ENCODE assay signal across 15 cellular contexts in genomic region chr20:5991623-5992441, GRCh38. TPM values are rescaled to one million over a fixed set of nuclear protein-coding genes. Genes with fewer than 3 reads are reported as not detected.
A peak's percentile ranks its signal among the peaks of the same experiment; 100 is the strongest.
DNase-seq lines count a peak whose midpoint lies in the region; ATAC-seq and TF ChIP-seq lines count a peak whose summit lies in the region.
"Had no signal": no experiment of that assay in that cellular context is flagged by ENCODE, and none has a peak within 500 bp of the region (broad histone marks: within the 10 kb centered on the region; RNA-seq: fewer than 3 reads in every experiment).

No MANE protein-coding gene starts in this region.

- H3K4me3 ChIP-seq in GM23248 = no peak overlapping the region
- H3K4me3 ChIP-seq: BLaER1 treated with 17β-estradiol and CSF1 and Interleukin-3, amounts not matched to agents 10 nM and 100 nM; K562; suprapubic skin had no signal

- no peak overlapping the region for H3K4me2 ChIP-seq in GM23248 (ENCODE audit: unreplicated experiment)
- H3K4me2 ChIP-seq: BLaER1 treated with 17β-estradiol and CSF1 and Interleukin-3, amounts not matched to agents 10 nM and 100 nM had no signal

- peaks cover 17% of the 10 kb centered on the region for H3K4me1 ChIP-seq in GM23248 (ENCODE audit: insufficient read depth)

- 50% methylated on average over 2 of the region's 2 CpGs for WGBS in GM23248 (ENCODE audit: low coverage in 1 of 2, low lambda C conversion rate in 2 of 2, missing lambda C conversion rate in 2 of 2), 2 experiments

- H3K9ac ChIP-seq in GM23248 = peak overlapping the region; percentile 3; the same call in 1 of the 2 replicates
- H3K9ac ChIP-seq: BLaER1 treated with 17β-estradiol and CSF1 and Interleukin-3, amounts not matched to agents 10 nM and 100 nM had no signal

- TF ChIP-seq CTCF in chondrocyte (IDR thresholded peaks at IDR 0.05) (no peak), mesothelial cell of epicardium (IDR thresholded peaks at IDR 0.05; ENCODE audit: unreplicated experiment) (no peak)

- peak overlapping the region; percentile 10; the same call in 1 of the 2 replicates for H2AFZ ChIP-seq in GM23248

- in situ Hi-C loops in GM23248 (cut with MboI) = no loop called here

- DNase-seq in AG08395 (ENCODE audit: low spot score) (peak; percentile 8), GM23248 (peak; percentile 67), chondrocyte (ENCODE audit: low spot score) (no peak), mesothelial cell of epicardium (ENCODE audit: low spot score in 2 of 2, unreplicated experiment in 2 of 2) (no peak), hippocampal formation (lab: John Stamatoyannopoulos, UW) (no peak), nucleus accumbens (lab: John Stamatoyannopoulos, UW) (no peak)
- DNase-seq: mammary epithelial cell, NCI-H1436 had no signal

- no peaks in the 10 kb centered on the region for H4K20me1 ChIP-seq in GM23248 (ENCODE audit: insufficient read depth)

- no peaks in the 10 kb centered on the region for H3K9me2 ChIP-seq in GM23248 (ENCODE audit: insufficient read depth)

- H3K9me3 Mint-ChIP-seq in chondrocyte (ENCODE audit: low read depth) (no peaks in the 10 kb centered on the region), mesothelial cell of epicardium (no peaks in the 10 kb centered on the region)

- H3K36me3 Mint-ChIP-seq in chondrocyte (ENCODE audit: low read depth) (peaks cover 2% of the 10 kb centered on the region), mesothelial cell of epicardium (peaks cover 10% of the 10 kb centered on the region)

- ATAC-seq in HG03095 (IDR thresholded peaks at IDR 0.05; ENCODE audit: unreplicated experiment) (no peak), GM19467 (IDR thresholded peaks at IDR 0.05; ENCODE audit: unreplicated experiment) (no peak)
- ATAC-seq: activated CD4-positive, CD25-positive, alpha-beta regulatory T cell treated with anti-CD3 and anti-CD28 coated beads, Interleukin-2, amount 50 U/mL, for 24 hours; K562 had no signal

- no peaks in the 10 kb centered on the region for H3K79me2 ChIP-seq in GM23248 (ENCODE audit: insufficient read depth)

- H3F3A ChIP-seq in GM23248 (ENCODE audit: insufficient read depth) = peaks cover 14% of the 10 kb centered on the region

- no peaks in the 10 kb centered on the region for H3K27me3 Mint-ChIP-seq in chondrocyte (ENCODE audit: low read depth)
- no peaks in the 10 kb centered on the region for H3K27me3 Mint-ChIP-seq in mesothelial cell of epicardium (ENCODE audit: low read depth)

- H3K27ac Mint-ChIP-seq in chondrocyte (ENCODE audit: unreplicated experiment) (peak overlapping the region; percentile 45), mesothelial cell of epicardium (peak overlapping the region; percentile 82)

- H3K27ac ChIP-seq in GM23248 = peak overlapping the region; percentile 44
- H3K27ac ChIP-seq: BLaER1 treated with 17β-estradiol and CSF1 and Interleukin-3, amounts not matched to agents 10 nM and 100 nM; epithelial cell of prostate; suprapubic skin had no signal

- H3K36me3 ChIP-seq in GM23248 (ENCODE audit: low read depth) = no peaks in the 10 kb centered on the region

- H3K9me3 ChIP-seq in GM23248 (ENCODE audit: low read depth) = no peaks in the 10 kb centered on the region
- H3K9me3 ChIP-seq: BLaER1 treated with 17β-estradiol and CSF1 and Interleukin-3, amounts not matched to agents 10 nM and 100 nM; suprapubic skin had no signal

- H3K4me1 Mint-ChIP-seq in chondrocyte (ENCODE audit: low read depth) (no peaks in the 10 kb centered on the region), mesothelial cell of epicardium (peaks cover 5% of the 10 kb centered on the region)

- no peaks in the 10 kb centered on the region for H3K27me3 ChIP-seq in GM23248 (replicated peaks; ENCODE audit: insufficient read depth)
- H3K27me3 ChIP-seq: BLaER1 treated with 17β-estradiol and CSF1 and Interleukin-3, amounts not matched to agents 10 nM and 100 nM; suprapubic skin had no signal

- H3K4me3 Mint-ChIP-seq in chondrocyte (ENCODE audit: unreplicated experiment) = no peak overlapping the region
- H3K4me3 Mint-ChIP-seq in mesothelial cell of epicardium = no peak overlapping the region

RNA-seq across cellular contexts. Expression of gene CRLS1, which starts 14.1 kb away (rescaled TPM):
- total RNA-seq in GM23248 (2014; rRNA removed; shearing (Covaris generic)) = 50.3 and 51.0 TPM in 2 replicates
- 44.3 and 46.3 TPM in 2 replicates for polyA plus RNA-seq in GM23248 (2016; fragmentation: Nextera tagmentation; extraction: Ambion mirVana)
- total RNA-seq in chondrocyte (36.9 to 46.0 TPM (median 39.7 TPM) in 3 replicates), mesothelial cell of epicardium (51.0 to 58.1 TPM (median 54.8 TPM) in 3 replicates)

RNA-seq across cellular contexts. Expression of gene MCM8, which starts 41.4 kb away (rescaled TPM):
- 6.4 and 7.7 TPM in 2 replicates for total RNA-seq in GM23248 (2014; rRNA removed; shearing (Covaris generic))
- 1.0 and 1.5 TPM in 2 replicates for polyA plus RNA-seq in GM23248 (2016; fragmentation: Nextera tagmentation; extraction: Ambion mirVana)
- total RNA-seq in chondrocyte = 4.2 to 9.2 TPM (median 5.0 TPM) in 3 replicates
- 10.2 to 11.4 TPM (median 11.3 TPM) in 3 replicates for total RNA-seq in mesothelial cell of epicardium

RNA-seq across cellular contexts. Expression of gene TRMT6, which starts 41.5 kb away (rescaled TPM):
- 8.2 and 9.7 TPM in 2 replicates for total RNA-seq in GM23248 (2014; rRNA removed; shearing (Covaris generic))
- 10.3 and 10.7 TPM in 2 replicates for polyA plus RNA-seq in GM23248 (2016; fragmentation: Nextera tagmentation; extraction: Ambion mirVana)
- total RNA-seq in chondrocyte = 9.3 to 11.4 TPM (median 9.7 TPM) in 3 replicates
- 12.1 to 13.2 TPM (median 12.6 TPM) in 3 replicates for total RNA-seq in mesothelial cell of epicardium

Comparison
In these comparisons a context has a peak if more than half of its experiments do, and no peak if none do; other contexts are left out.
1. DNase-seq: peak in AG08395 (single experiment) and GM23248 (single experiment); none in chondrocyte (single experiment), mesothelial cell of epicardium (0 of 2), hippocampal formation (0 of 2) and nucleus accumbens (0 of 56).